17 cellular contexts compared by ENCODE assay signal in the genomic region with DNA sequence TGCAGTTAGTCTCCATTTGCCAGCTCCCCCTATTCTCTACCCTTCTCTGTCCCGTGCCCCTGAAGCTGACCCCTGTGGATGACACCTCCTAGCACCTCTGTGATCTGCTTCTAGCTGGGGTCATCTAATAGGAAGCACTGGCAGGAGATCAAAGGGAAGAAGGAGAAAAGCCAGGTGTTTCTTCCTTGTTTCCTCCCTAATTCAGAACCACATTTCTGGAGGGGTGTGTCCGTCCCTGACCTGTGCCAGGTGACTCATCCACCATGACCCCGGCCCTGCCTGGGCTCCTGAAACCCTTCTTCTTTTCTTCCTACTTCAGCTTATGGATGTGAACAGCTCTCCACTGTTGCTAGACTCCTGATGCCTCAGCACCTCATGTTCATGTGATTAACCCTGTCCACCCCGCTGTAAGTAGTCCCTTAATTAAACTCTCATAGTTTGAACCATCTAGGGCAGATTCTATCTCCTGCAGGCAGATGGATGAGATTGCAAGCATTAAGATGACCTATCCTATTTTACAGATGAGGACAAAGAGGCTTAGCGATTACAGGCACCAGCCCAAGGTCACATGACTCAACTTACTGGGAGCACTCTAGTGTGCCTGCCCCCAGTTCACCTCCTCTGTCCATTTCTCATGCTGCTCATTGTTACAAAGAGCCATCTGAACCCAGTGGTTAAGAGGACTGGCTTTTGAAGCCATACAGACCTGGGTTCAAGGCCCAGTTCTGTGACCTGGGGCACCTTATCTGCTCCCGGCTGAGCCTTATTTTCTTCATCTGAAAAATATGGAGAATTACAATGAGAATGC.
DNase-seq lines count a peak whose midpoint lies in the region; ATAC-seq and TF ChIP-seq lines count a peak whose summit lies in the region.
"Had no signal": no experiment of that assay in that cellular context is flagged by ENCODE, and none has a peak within 500 bp of the region (broad histone marks: within the 10 kb centered on the region; RNA-seq: fewer than 3 reads in every experiment).

No MANE protein-coding gene starts in this region.

- H3K27ac Mint-ChIP-seq in H9 (peak overlapping the region in 1 of 3 experiments; percentile 79; a peak in 4 of 7 replicates), neural progenitor cell (no peak overlapping the region), T-cell (no peak overlapping the region)
- H3K27ac Mint-ChIP-seq in activated CD8-positive, alpha-beta T cell treated with anti-CD3 and anti-CD28 coated beads for 36 hours = no peak overlapping the region
- H3K27ac Mint-ChIP-seq: activated B cell treated with CpG ODN at 0.5 μM for 24 hours; memory B cell; naive thymus-derived CD8-positive, alpha-beta T cell; T-helper 1 cell treated with Interleukin-12 subunit alpha and Interleukin-12 subunit beta and Interleukin-4 antibody, amounts not matched to agents 30 μg/mL and 1 μg/mL, for 36 hours had no signal

- POLR2A ChIA-PET in T-cell (lab: Charles Lee) = no interaction called here
- POLR2A ChIA-PET in activated CD8-positive, alpha-beta T cell treated with anti-CD3 and anti-CD28 coated beads for 36 hours (lab: Charles Lee) = no interaction called here

- H2BK120ac ChIP-seq in H9 (ENCODE audit: low read depth, low read length, poor library complexity, severe bottlenecking) = no peak overlapping the region

- H3K36me3 ChIP-seq in MG63 (no peaks in the 10 kb centered on the region), neural progenitor cell (no peaks in the 10 kb centered on the region), SJCRH30 (no peaks in the 10 kb centered on the region)

- H3K23me2 ChIP-seq in H9 (ENCODE audit: insufficient read length, low read depth, low read length, poor library complexity, severe bottlenecking) = no peaks in the 10 kb centered on the region

- H3K27ac ChIP-seq in H9 (ENCODE audit: insufficient read length, low read depth, low read length) (no peak overlapping the region), cingulate gyrus (ENCODE audit: low read depth, low read length) (peak overlapping the region; percentile 74), neural progenitor cell (no peak overlapping the region), SJCRH30 (no peak overlapping the region)

- no peak overlapping the region for H3T11ph ChIP-seq in H9 (ENCODE audit: low read length)

- no peak overlapping the region for H3K4me2 ChIP-seq in H9 (ENCODE audit: insufficient read depth, insufficient read length, low read length)
- H3K4me2 ChIP-seq in neural progenitor cell = peak overlapping the region; percentile 75
- H3K4me2 ChIP-seq: smooth muscle cell had no signal

- H4K5ac ChIP-seq in H9 (ENCODE audit: insufficient read length, low read depth, low read length) = no peak overlapping the region

- no peak overlapping the region for H2BK20ac ChIP-seq in H9 (ENCODE audit: low read depth, low read length, poor library complexity, severe bottlenecking)

- H3K27me3 ChIP-seq in H9 (ENCODE audit: insufficient read depth, low read length) = peaks cover 4% of the 10 kb centered on the region; the same call in 1 of the 2 replicates
- no peaks in the 10 kb centered on the region for H3K27me3 ChIP-seq in MG63
- peaks cover 40% of the 10 kb centered on the region for H3K27me3 ChIP-seq in neural progenitor cell
- H3K27me3 ChIP-seq in SJCRH30 = no peaks in the 10 kb centered on the region

- no peak overlapping the region for H2BK5ac ChIP-seq in H9 (ENCODE audit: insufficient read length, low read length)

- H3K79me1 ChIP-seq in H9 (ENCODE audit: insufficient read depth, low read depth, low read length, poor library complexity, severe bottlenecking) = no peaks in the 10 kb centered on the region

- H3K36me3 Mint-ChIP-seq in H9 (ENCODE audit: insufficient read depth in 1 of 3, low read depth in 3 of 3) (no peaks in the 10 kb centered on the region; a peak in 3 of 7 replicates), neural progenitor cell (no peaks in the 10 kb centered on the region), T-cell (no peaks in the 10 kb centered on the region)
- no peaks in the 10 kb centered on the region for H3K36me3 Mint-ChIP-seq in activated CD8-positive, alpha-beta T cell treated with anti-CD3 and anti-CD28 coated beads for 36 hours (ENCODE audit: low read depth)
- H3K36me3 Mint-ChIP-seq: naive thymus-derived CD8-positive, alpha-beta T cell had no signal

- DNase-seq in H9 (peak; percentile 68), MG63 (peak; percentile 12), neural progenitor cell (ENCODE audit: low spot score) (peak; percentile 11), GM10266 (ENCODE audit: extremely low spot score) (no peak), SJCRH30 (no peak), T-cell (no peak)
- no peak for DNase-seq in activated CD8-positive, alpha-beta T cell treated with anti-CD3 and anti-CD28 coated beads for 36 hours
- DNase-seq: activated B cell treated with CpG ODN at 0.5 μM for 24 hours; activated CD8-positive, alpha-beta memory T cell treated with anti-CD3 and anti-CD28 coated beads for 24 hours; EL; naive thymus-derived CD8-positive, alpha-beta T cell; NCI-H1436; stimulated activated CD8-positive, alpha-beta memory T cell treated with anti-CD3 and anti-CD28 coated beads, Interleukin-4, amount 100 ng/mL, for 48 hours had no signal

- H3K9me3 ChIP-seq in H9 (ENCODE audit: control insufficient read depth, low read depth, low read length) = no peaks in the 10 kb centered on the region
- no peaks in the 10 kb centered on the region for H3K9me3 ChIP-seq in MG63
- H3K9me3 ChIP-seq in neural progenitor cell (ENCODE audit: low read depth) = no peaks in the 10 kb centered on the region
- no peaks in the 10 kb centered on the region for H3K9me3 ChIP-seq in SJCRH30 (replicated peaks)

- no peak overlapping the region for H2BK12ac ChIP-seq in H9 (ENCODE audit: insufficient read length, low read depth, low read length)

- no peak overlapping the region for H4K8ac ChIP-seq in H9 (replicated peaks; ENCODE audit: insufficient read length, low read depth, low read length)

- no peak for ATAC-seq in T-cell (replicated peaks in 1 of 4)
- ATAC-seq in activated CD8-positive, alpha-beta T cell treated with anti-CD3 and anti-CD28 coated beads for 36 hours = no peak
- ATAC-seq: naive thymus-derived CD8-positive, alpha-beta T cell had no signal

- H3K27me3 Mint-ChIP-seq in H9 (ENCODE audit: low read depth) = peaks cover 74% of the 10 kb centered on the region
- peaks cover 14% of the 10 kb centered on the region for H3K27me3 Mint-ChIP-seq in neural progenitor cell (ENCODE audit: insufficient read depth, low read depth)
- no peaks in the 10 kb centered on the region for H3K27me3 Mint-ChIP-seq in T-cell
- H3K27me3 Mint-ChIP-seq in activated CD8-positive, alpha-beta T cell treated with anti-CD3 and anti-CD28 coated beads for 36 hours = no peaks in the 10 kb centered on the region
- H3K27me3 Mint-ChIP-seq: activated B cell treated with CpG ODN at 0.5 μM for 24 hours, memory B cell had no signal

- H2BK15ac ChIP-seq in H9 (ENCODE audit: low read depth, low read length) = no peak overlapping the region

- TF ChIP-seq CTCF in H9 (conservative IDR thresholded peaks at IDR 0.05) (no peak), neural progenitor cell (IDR thresholded peaks at IDR 0.05) (no peak), GM10266 (IDR thresholded peaks at IDR 0.05; ENCODE audit: control insufficient read depth, insufficient read depth, low read depth, missing control alignments) (no peak)
- no peak for TF ChIP-seq CTCF in activated CD8-positive, alpha-beta T cell treated with anti-CD3 and anti-CD28 coated beads for 36 hours (IDR thresholded peaks at IDR 0.05)

- peaks cover 0 to 1% of the 10 kb centered on the region in 2 experiments; a peak in 3 of 5 replicates for H3K9me3 Mint-ChIP-seq in H9
- H3K9me3 Mint-ChIP-seq in neural progenitor cell = peaks cover 3% of the 10 kb centered on the region
- peaks cover 14 to 22% (median 16%) of the 10 kb centered on the region in 3 donors for H3K9me3 Mint-ChIP-seq in T-cell
- H3K9me3 Mint-ChIP-seq in activated CD8-positive, alpha-beta T cell treated with anti-CD3 and anti-CD28 coated beads for 36 hours = no peaks in the 10 kb centered on the region
- H3K9me3 Mint-ChIP-seq: activated B cell treated with CpG ODN at 0.5 μM for 24 hours had no signal

- no peak overlapping the region for H3K23ac ChIP-seq in H9 (ENCODE audit: insufficient read length, low read depth, low read length)

- no peaks in the 10 kb centered on the region for H3K79me2 ChIP-seq in H9 (ENCODE audit: insufficient read depth, low read length)
- H3K79me2 ChIP-seq in neural progenitor cell (ENCODE audit: low read depth) = no peaks in the 10 kb centered on the region

- intact Hi-C loops in activated CD8-positive, alpha-beta T cell treated with anti-CD3 and anti-CD28 coated beads for 36 hours (cut with micrococcal nuclease) = no loop called here

- no peak overlapping the region for H3K56ac ChIP-seq in H9 (ENCODE audit: insufficient read length, low read depth, low read length)

- no peak overlapping the region for H2AK5ac ChIP-seq in H9 (ENCODE audit: insufficient read length, low read length)

- WGBS in H9 (ENCODE audit: extremely low coverage, insufficient read length, low lambda C conversion rate) = no CpG with 5 or more reads among the region's 6 CpGs

- no peak overlapping the region for H4K91ac ChIP-seq in H9 (ENCODE audit: insufficient read length, low read depth, low read length)

- H3F3A ChIP-seq in neural progenitor cell (ENCODE audit: low read depth) = peaks cover 9% of the 10 kb centered on the region

- no peak overlapping the region for H3K9ac ChIP-seq in H9 (ENCODE audit: extremely low read depth, insufficient read length, low read length)
- H3K9ac ChIP-seq in neural progenitor cell = no peak overlapping the region

- no peak overlapping the region for H3K14ac ChIP-seq in H9 (ENCODE audit: insufficient read depth, low read length)

- H4K20me1 ChIP-seq in H9 (ENCODE audit: control insufficient read depth, insufficient read depth, insufficient read length) (no peaks in the 10 kb centered on the region), neural progenitor cell (ENCODE audit: low read depth) (peaks cover 15% of the 10 kb centered on the region)

- CTCF ChIA-PET in T-cell (lab: Charles Lee) = no interaction called here
- CTCF ChIA-PET in activated CD8-positive, alpha-beta T cell treated with anti-CD3 and anti-CD28 coated beads for 36 hours (lab: Charles Lee) = no interaction called here

- no peak overlapping the region for H3K4ac ChIP-seq in H9 (ENCODE audit: low read depth, low read length)

- H3K4me3 ChIP-seq in MG63 = no peak overlapping the region
- H3K4me3 ChIP-seq in neural progenitor cell = no peak overlapping the region
- no peak overlapping the region for H3K4me3 ChIP-seq in SJCRH30
- H3K4me3 ChIP-seq: smooth muscle cell had no signal

- H3K4me1 ChIP-seq in H9 (ENCODE audit: insufficient read depth, low read length) (peaks cover under 1% of the 10 kb centered on the region; the same call in 1 of the 2 replicates), neural progenitor cell (peaks cover 19% of the 10 kb centered on the region), SJCRH30 (no peaks in the 10 kb centered on the region)

- H3K4me1 Mint-ChIP-seq in H9 (peaks cover 62 to 75% of the 10 kb centered on the region in 2 experiments), neural progenitor cell (peaks cover 48% of the 10 kb centered on the region), T-cell (peaks cover 0 to 11% (median 4%) of the 10 kb centered on the region in 3 donors)
- no peaks in the 10 kb centered on the region for H3K4me1 Mint-ChIP-seq in activated CD8-positive, alpha-beta T cell treated with anti-CD3 and anti-CD28 coated beads for 36 hours (ENCODE audit: low read depth)

- H3K18ac ChIP-seq in H9 (ENCODE audit: insufficient read length, low read depth, low read length) = no peak overlapping the region

- H2AFZ ChIP-seq in H9 (ENCODE audit: low read length) (no peak overlapping the region), neural progenitor cell (replicated peaks) (no peak overlapping the region)

- H3K4me3 Mint-ChIP-seq in H9 (peak overlapping the region in 1 of 2 experiments; percentile 50; a peak in 1 of 5 replicates), neural progenitor cell (no peak overlapping the region), T-cell (no peak overlapping the region)
- no peak overlapping the region for H3K4me3 Mint-ChIP-seq in activated CD8-positive, alpha-beta T cell treated with anti-CD3 and anti-CD28 coated beads for 36 hours
- H3K4me3 Mint-ChIP-seq: activated B cell treated with CpG ODN at 0.5 μM for 24 hours; memory B cell; naive thymus-derived CD8-positive, alpha-beta T cell; T-helper 1 cell treated with Interleukin-12 subunit alpha and Interleukin-12 subunit beta and Interleukin-4 antibody, amounts not matched to agents 30 μg/mL and 1 μg/mL, for 36 hours had no signal

Comparison
In these comparisons a context has a peak if more than half of its experiments do, and no peak if none do; other contexts are left out.
1. DNase-seq: peak in H9 (single experiment), MG63 (single experiment) and neural progenitor cell (single experiment); none in GM10266 (single experiment), SJCRH30 (0 of 2), T-cell (0 of 34) and activated CD8-positive, alpha-beta T cell treated with anti-CD3 and anti-CD28 coated beads for 36 hours (single experiment).